Comparison of ENCODE assay signal across 12 cellular contexts in the genomic region with DNA sequence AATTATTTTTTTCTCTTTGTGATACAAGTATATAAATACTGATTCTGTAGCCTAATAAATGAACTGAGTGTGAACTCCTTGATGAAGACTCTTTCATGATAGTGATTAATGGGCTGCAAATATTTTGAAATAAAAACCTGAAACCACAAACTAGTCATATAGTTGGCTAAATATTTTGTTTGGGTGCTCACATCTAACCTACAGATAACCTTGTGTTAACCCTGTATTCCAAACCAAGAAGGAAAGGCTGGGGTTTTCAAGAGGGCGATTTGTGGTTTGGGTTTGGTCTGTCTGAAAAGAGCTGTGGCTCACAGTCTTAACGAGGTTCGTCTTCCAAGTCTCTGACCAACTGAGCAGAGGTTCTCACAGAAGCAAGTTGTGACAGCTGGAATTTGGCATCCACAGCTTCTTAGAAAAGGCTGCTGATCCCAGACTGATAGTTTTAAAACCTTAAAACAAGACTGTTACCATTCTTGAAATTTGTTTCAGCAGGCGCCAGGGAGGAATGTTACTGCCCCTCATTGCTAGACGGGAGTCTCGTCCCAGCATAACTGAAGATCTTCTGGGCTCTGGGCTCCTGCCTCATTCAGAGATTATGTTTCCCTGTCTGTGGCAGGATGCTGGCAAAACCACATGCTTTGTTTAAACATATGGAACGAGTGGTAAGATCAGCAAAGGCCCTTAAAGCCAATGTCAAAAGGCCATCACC.
DNase-seq lines count a peak whose midpoint lies in the region; ATAC-seq and TF ChIP-seq lines count a peak whose summit lies in the region.
"Had no signal": no experiment of that assay in that cellular context is flagged by ENCODE, and none has a peak within 500 bp of the region (broad histone marks: within the 10 kb centered on the region; RNA-seq: fewer than 3 reads in every experiment).

No MANE protein-coding gene starts in this region.

- in situ Hi-C loops in mammary epithelial cell (cut with MboI; ENCODE audit: low sequenced_read_pairs in 2 of 2): loop anchor here in 1 of 2 donors (25.0 kb wide), 1 partner anchor 742 kb away; the partner anchor contains the start of gene MARCKS

- H3K9ac ChIP-seq in mammary epithelial cell (ENCODE audit: insufficient read depth, low read length): no peak overlapping the region

- H3K9me3 ChIP-seq in mammary epithelial cell (replicated peaks; ENCODE audit: insufficient read depth, low read length): peaks cover 4% of the 10 kb centered on the region

- peak overlapping the region; percentile 58 for H3K27ac ChIP-seq in mammary epithelial cell (ENCODE audit: insufficient read depth, low read depth, low read length)

- CTCF ChIA-PET in mammary epithelial cell (lab: Charles Lee; ENCODE audit: low non-redundant PET): no interaction called here

- no peak overlapping the region for H3K4me3 Mint-ChIP-seq in nephron
- H3K4me3 Mint-ChIP-seq: central memory CD8-positive, alpha-beta T cell had no signal

- H3K4me1 Mint-ChIP-seq in nephron: peaks cover 33% of the 10 kb centered on the region
- H3K4me1 Mint-ChIP-seq: central memory CD8-positive, alpha-beta T cell had no signal

- TF ChIP-seq CTCF in NB4 (IDR thresholded peaks at IDR 0.05; ENCODE audit: low read depth, low read length) (no peak), mammary epithelial cell (conservative IDR thresholded peaks at IDR 0.05 in 1 of 2, IDR thresholded peaks at IDR 0.05 in 1 of 2; ENCODE audit: extremely low read depth in 1 of 2, insufficient read depth in 1 of 2, low read depth in 1 of 2, low read length in 2 of 2) (no peak), nephron (IDR thresholded peaks at IDR 0.05; ENCODE audit: unreplicated experiment in 3 of 3) (no peak)

- intact Hi-C loops in mammary epithelial cell (cut with micrococcal nuclease): loop anchor here (2.0 to 10.0 kb wide), 4 partner anchors 294 to 527 kb away; no protein-coding TSS in a partner anchor

- peak overlapping the region; percentile 81 for H3K4me2 ChIP-seq in mammary epithelial cell (ENCODE audit: insufficient read depth, low read depth, low read length)

- ATAC-seq in HG02623 (IDR thresholded peaks at IDR 0.05; ENCODE audit: unreplicated experiment): no peak
- ATAC-seq in GM21717 (IDR thresholded peaks at IDR 0.05; ENCODE audit: unreplicated experiment): no peak

- H3K4me3 ChIP-seq in NB4 (ENCODE audit: low read depth, low read length) (no peak overlapping the region), mammary epithelial cell (replicated peaks in 1 of 3; ENCODE audit: insufficient read depth in 1 of 3, low read depth in 2 of 3, low read length in 3 of 3) (no peak overlapping the region)

- DNase-seq in ELR (ENCODE audit: low read depth) (peak; percentile 94), NB4 (ENCODE audit: low read depth) (peak; percentile 48), mammary epithelial cell (peak; percentile 97), epidermal melanocyte (ENCODE audit: insufficient read length, low spot score) (no peak), inferior parietal cortex (ENCODE audit: extremely low spot score) (no peak)
- DNase-seq: activated CD4-positive, CD25-positive, alpha-beta regulatory T cell; NCI-H1417; stimulated activated CD4-positive, alpha-beta T cell treated with anti-CD3 and anti-CD28 coated beads, Interleukin-4, amount 100 ng/mL, for 24 hours had no signal

- no TSS peak for BruUV-seq in mammary epithelial cell (replicated peaks; lab: Mats Ljungman, UMichigan)

- H3K27ac Mint-ChIP-seq in nephron: peak overlapping the region; percentile 81 to 90 (median 84)

- H4K20me1 ChIP-seq in mammary epithelial cell (ENCODE audit: insufficient read depth, low read length): no peaks in the 10 kb centered on the region

- no peaks in the 10 kb centered on the region for H3K36me3 ChIP-seq in mammary epithelial cell (ENCODE audit: insufficient read depth, low read length)

- peak overlapping the region; percentile 68 for H2AFZ ChIP-seq in mammary epithelial cell (ENCODE audit: low read depth, low read length)

- no peaks in the 10 kb centered on the region for H3K27me3 Mint-ChIP-seq in nephron (ENCODE audit: low read depth)
- H3K27me3 Mint-ChIP-seq: central memory CD8-positive, alpha-beta T cell had no signal

- no peak for TF ChIP-seq POLR2A in NB4 (IDR thresholded peaks at IDR 0.05; ENCODE audit: extremely low read depth, insufficient read length)

- no peaks in the 10 kb centered on the region for H3K79me2 ChIP-seq in mammary epithelial cell (ENCODE audit: insufficient read depth, low read length)

- no peaks in the 10 kb centered on the region for H3K27me3 ChIP-seq in mammary epithelial cell (ENCODE audit: insufficient read depth, low read length)

- WGBS in mammary epithelial cell (ENCODE audit: low coverage, missing lambda C conversion rate): 7% methylated on average over 5 of the region's 7 CpGs

- peaks cover 24% of the 10 kb centered on the region for H3K4me1 ChIP-seq in mammary epithelial cell (ENCODE audit: insufficient read depth, low read length)

- H3K36me3 Mint-ChIP-seq in nephron (ENCODE audit: low read depth): peaks cover 24% of the 10 kb centered on the region

- H3K9me3 Mint-ChIP-seq in nephron: peaks cover 28% of the 10 kb centered on the region

- dilution Hi-C loops in mammary epithelial cell (cut with HindIII; ENCODE audit: low sequenced_read_pairs): no loop called here

Comparison
In these comparisons a context has a peak if more than half of its experiments do, and no peak if none do; other contexts are left out.
1. DNase-seq: peak in ELR (single experiment), NB4 (single experiment) and mammary epithelial cell (single experiment); none in epidermal melanocyte (single experiment) and inferior parietal cortex (single experiment).